Comparison of ENCODE assay signal across 8 cellular contexts in genomic region chr13:49444517-49445395, GRCh38. TPM values are rescaled to one million over a fixed set of nuclear protein-coding genes. Genes with fewer than 3 reads are reported as not detected.
DNase-seq lines count a peak whose midpoint lies in the region; ATAC-seq and TF ChIP-seq lines count a peak whose summit lies in the region.

No MANE protein-coding gene starts in this region.

- peaks cover 2% of the 10 kb centered on the region for H3K36me3 Mint-ChIP-seq in chondrocyte (ENCODE audit: low read depth)

- peak overlapping the region; percentile 98 for H3K23ac ChIP-seq in IMR-90 (ENCODE audit: low read depth, low read length)

- peak overlapping the region; percentile 98 for H3K4me3 Mint-ChIP-seq in chondrocyte (ENCODE audit: unreplicated experiment)

- peak overlapping the region; percentile 65; the same call in 2 of the 3 replicates for H2BK15ac ChIP-seq in IMR-90 (ENCODE audit: low read depth, low read length)

- ATAC-seq in GM19043 (IDR thresholded peaks at IDR 0.05; ENCODE audit: low read depth, unreplicated experiment) (peak; percentile 3), IMR-90 (ENCODE audit: low read depth) (peak; percentile 9)
- ATAC-seq in stimulated activated naive CD8-positive, alpha-beta T cell treated with anti-CD3 and anti-CD28 coated beads, Interleukin-15, Interleukin-2, amounts not matched to agents 100 U/mL and 50 U/mL, for 24 hours = peak; percentile 4

- no peaks in the 10 kb centered on the region for H4K20me1 ChIP-seq in IMR-90 (ENCODE audit: insufficient read depth, low read length)

- TF ChIP-seq RAD21 in IMR-90 (IDR thresholded peaks at IDR 0.05; ENCODE audit: low read length) = no peak

- peak overlapping the region; percentile 86 for H3K9ac ChIP-seq in IMR-90 (ENCODE audit: low read depth, low read length)

- no peaks in the 10 kb centered on the region for H3K9me3 ChIP-seq in IMR-90 (ENCODE audit: control insufficient read depth, insufficient read depth, low read length)

- POLR2A ChIA-PET in BJ (lab: Charles Lee) = interaction anchor here (1.5 kb wide), 1 partner anchor 131 kb away, joined by 4 read pairs; no protein-coding TSS in a partner anchor
- POLR2A ChIA-PET in IMR-90 (lab: Charles Lee; ENCODE audit: unreplicated experiment) = interaction anchor here (0.6 kb wide), 1 partner anchor 52 kb away, joined by 3 read pairs; no protein-coding TSS in a partner anchor

- in situ Hi-C loops in IMR-90 (cut with MboI; ENCODE audit: low sequenced_read_pairs) = loop anchor here (5.0 kb wide), 1 partner anchor 137 kb away; no protein-coding TSS in a partner anchor

- DNase-seq in BJ (ENCODE audit: low read depth) (peak; percentile 51), IMR-90 (peak; percentile 68), T-helper 1 cell (peak in 3 of 5 donors; percentile 17 to 50 (median 29)), chondrocyte (ENCODE audit: low spot score) (no peak), left kidney (ENCODE audit: low read depth, low spot score) (peak; percentile 53), putamen (ENCODE audit: low spot score) (no peak)
- peak; percentile 28 for DNase-seq in stimulated activated naive CD8-positive, alpha-beta T cell treated with anti-CD3 and anti-CD28 coated beads, Interleukin-15, Interleukin-2, amounts not matched to agents 100 U/mL and 50 U/mL, for 24 hours

- H3K9me1 ChIP-seq in IMR-90 (ENCODE audit: insufficient read depth, low read length) = no peaks in the 10 kb centered on the region

- intact Hi-C loops in IMR-90 (cut with micrococcal nuclease) = loop anchor here (1.0 to 2.0 kb wide), 4 partner anchors 56 to 163 kb away; no protein-coding TSS in a partner anchor

- H2AFZ ChIP-seq in IMR-90 (replicated peaks; ENCODE audit: low read length, poor library complexity) = peak overlapping the region; percentile 95

- TSS peak; percentile 47 for BruUV-seq in IMR-90 (replicated peaks; lab: Mats Ljungman, UMichigan)

- peak overlapping the region; percentile 99 for H2BK5ac ChIP-seq in IMR-90 (ENCODE audit: low read depth, low read length, poor library complexity, severe bottlenecking)

- H2BK20ac ChIP-seq in IMR-90 (ENCODE audit: low read depth, low read length) = peak overlapping the region; percentile 43; the same call in 1 of the 2 replicates

- H3K27me3 Mint-ChIP-seq in chondrocyte (ENCODE audit: low read depth) = no peaks in the 10 kb centered on the region

- H3K4me1 Mint-ChIP-seq in chondrocyte (ENCODE audit: low read depth) = peaks cover 35% of the 10 kb centered on the region

- H4K91ac ChIP-seq in IMR-90 (ENCODE audit: insufficient read depth, low read depth, low read length) = peak overlapping the region; percentile 78

- peaks cover 19 to 47% of the 10 kb centered on the region in 2 experiments for H3K79me1 ChIP-seq in IMR-90 (ENCODE audit: low read depth in 1 of 2, low read length in 2 of 2)

- peak overlapping the region; percentile 88 for H3K4ac ChIP-seq in IMR-90 (ENCODE audit: low read depth, low read length)

- TF ChIP-seq CTCF in BJ (IDR thresholded peaks at IDR 0.05; ENCODE audit: insufficient read depth, low read depth, low read length) (no peak), IMR-90 (conservative IDR thresholded peaks at IDR 0.05; ENCODE audit: low read depth, low read length) (no peak), chondrocyte (IDR thresholded peaks at IDR 0.05) (no peak)

- no peaks in the 10 kb centered on the region for H3K9me3 Mint-ChIP-seq in chondrocyte (ENCODE audit: low read depth)

- peak overlapping the region; percentile 93 for H3K56ac ChIP-seq in IMR-90 (ENCODE audit: extremely low read depth, insufficient read depth, low read length)

- CTCF ChIA-PET in BJ (lab: Yijun Ruan, JAX) (interaction anchor here (0.9 to 1.7 kb wide), 5 partner anchors 74 to 345 kb away, joined by 3 to 7 read pairs (median 3); no protein-coding TSS in a partner anchor), IMR-90 (lab: Yijun Ruan, JAX) (interaction anchor here (0.5 to 0.6 kb wide), 2 partner anchors 9 to 150 kb away, joined by 3 to 5 read pairs; no protein-coding TSS in a partner anchor)

- H3K27me3 ChIP-seq in BJ (ENCODE audit: control insufficient read depth, insufficient read depth, low read length) (no peaks in the 10 kb centered on the region), IMR-90 (ENCODE audit: control insufficient read depth, insufficient read depth, low read length) (no peaks in the 10 kb centered on the region)

- H3K27ac Mint-ChIP-seq in chondrocyte (ENCODE audit: unreplicated experiment) = peak overlapping the region; percentile 99

- H3K36me3 ChIP-seq in BJ (ENCODE audit: control insufficient read depth, insufficient read depth, low read length) (no peaks in the 10 kb centered on the region; the same call in 1 of the 2 replicates), IMR-90 (ENCODE audit: control insufficient read depth, insufficient read depth, low read length) (peaks cover 2% of the 10 kb centered on the region; the same call in 1 of the 2 replicates)

- H2AK5ac ChIP-seq in IMR-90 (ENCODE audit: low read depth, low read length) = peak overlapping the region; percentile 21

- peak overlapping the region; percentile 93 for H3K27ac ChIP-seq in IMR-90 (ENCODE audit: insufficient read depth, low read length)

- 0% methylated on average over 2 of the region's 29 CpGs; no CpG with 5 or more reads in 1 of the 2 experiments for WGBS in IMR-90 (ENCODE audit: extremely low coverage in 2 of 2, insufficient read length in 1 of 2), 2 experiments

- H3K4me3 ChIP-seq in BJ (ENCODE audit: low read depth, low read length) (peak overlapping the region; percentile 71), IMR-90 (ENCODE audit: insufficient read depth, low read depth, low read length) (peak overlapping the region; percentile 66)

- H3K4me2 ChIP-seq in IMR-90 (ENCODE audit: low read depth, low read length) = peak overlapping the region; percentile 89

- H4K8ac ChIP-seq in IMR-90 (ENCODE audit: low read depth in 2 of 2, low read length in 2 of 2) = peak overlapping the region; percentile 46 to 81

- peak overlapping the region; percentile 66 for H3K18ac ChIP-seq in IMR-90 (ENCODE audit: low read depth, low read length)

- H3K4me1 ChIP-seq in IMR-90 (ENCODE audit: control insufficient read depth, insufficient read depth, low read length) = no peaks in the 10 kb centered on the region

- dilution Hi-C loops in IMR-90 (cut with HindIII; ENCODE audit: low sequenced_read_pairs, unreplicated experiment) = no loop called here

- H2AK9ac ChIP-seq in IMR-90 (replicated peaks; ENCODE audit: low read depth, low read length, poor library complexity) = peak overlapping the region; percentile 75

- H2BK120ac ChIP-seq in IMR-90 (ENCODE audit: low read depth, low read length) = peak overlapping the region; percentile 70

- TF ChIP-seq POLR2A in IMR-90 (IDR thresholded peaks at IDR 0.05; ENCODE audit: low read depth, low read length) = no peak

- peak overlapping the region; percentile 50; the same call in 1 of the 2 replicates for H4K5ac ChIP-seq in IMR-90 (ENCODE audit: low read depth, low read length)

- H3K14ac ChIP-seq in IMR-90 (replicated peaks; ENCODE audit: low read depth, low read length) = peak overlapping the region; percentile 44

TF ChIP-seq in IMR-90, 13 proteins besides CTCF, POLR2A, EP300 and RAD21:
- no peak for TF ChIP-seq MAZ (IDR thresholded peaks at IDR 0.05; ENCODE audit: borderline replicate concordance, low read depth, low read length)
- 0 out of 2 replicates have a peak, but pooled peaks have one; percentile 6 for TF ChIP-seq USF2 (IDR thresholded peaks at IDR 0.05; ENCODE audit: low read depth, low read length)
- peak; percentile 90 for TF ChIP-seq BHLHE40 (IDR thresholded peaks at IDR 0.05; ENCODE audit: low read depth, low read length)
- no peak for TF ChIP-seq FOS (IDR thresholded peaks at IDR 0.05; ENCODE audit: low read depth, low read length)
- TF ChIP-seq MXI1 (IDR thresholded peaks at IDR 0.05; ENCODE audit: borderline replicate concordance, low read depth, low read length) = no peak
- TF ChIP-seq RCOR1 (IDR thresholded peaks at IDR 0.05; ENCODE audit: insufficient replicate concordance, low read length) = no peak
- no peak for TF ChIP-seq NFE2L2 (IDR thresholded peaks at IDR 0.05; ENCODE audit: low read depth, low read length)
- TF ChIP-seq RFX5 (IDR thresholded peaks at IDR 0.05; ENCODE audit: low read depth, low read length) = no peak
- no peak for TF ChIP-seq MAFK (IDR thresholded peaks at IDR 0.05; ENCODE audit: low read depth, low read length)
TF ChIP-seq in IMR-90: peak in this region for 2.

RNA-seq across cellular contexts. Expression of gene SETDB2, which starts 0.7 kb away (rescaled TPM):
- polyA plus RNA-seq in BJ (2011; rRNA removed) (2.3 and 4.9 TPM in 2 replicates), IMR-90 (2012; rRNA removed) (2.9 and 4.3 TPM in 2 replicates)
- 2.2 and 2.6 TPM in 2 replicates for polyA minus RNA-seq in BJ (2011; rRNA and poly(A)+ RNA removed)
- total RNA-seq in IMR-90 (2012; rRNA removed) (5.7 and 8.6 TPM in 2 replicates), chondrocyte (7.3 to 10.3 TPM (median 8.2 TPM) in 3 replicates)
- polyA plus RNA-seq in IMR-90 (2012; cell fraction: cytosol; rRNA removed) = 0.33 and 0.35 TPM in 2 replicates
- 1.1 and 6.2 TPM in 2 replicates for polyA plus RNA-seq in IMR-90 (2012; cell fraction: nucleus; rRNA removed; ENCODE audit: low replicate concordance)

RNA-seq across cellular contexts. Expression of gene CAB39L, which starts 0.9 kb away (rescaled TPM):
- 6.5 and 9.4 TPM in 2 replicates for polyA plus RNA-seq in BJ (2011; rRNA removed)
- polyA minus RNA-seq in BJ (2011; rRNA and poly(A)+ RNA removed) = 6.3 and 6.8 TPM in 2 replicates
- 16.7 and 21.9 TPM in 2 replicates for total RNA-seq in IMR-90 (2012; rRNA removed)
- polyA plus RNA-seq in IMR-90 (2012; rRNA removed) = 6.6 and 8.5 TPM in 2 replicates
- 2.4 and 3.2 TPM in 2 replicates for polyA plus RNA-seq in IMR-90 (2012; cell fraction: cytosol; rRNA removed)
- 2.4 and 6.0 TPM in 2 replicates for polyA plus RNA-seq in IMR-90 (2012; cell fraction: nucleus; rRNA removed; ENCODE audit: low replicate concordance)
- 5.1 to 6.2 TPM (median 6.0 TPM) in 3 replicates for total RNA-seq in chondrocyte

RNA-seq across cellular contexts. Expression of gene PHF11, which starts 51.0 kb away (rescaled TPM):
- polyA plus RNA-seq in BJ (2011; rRNA removed) = 18.7 and 28.8 TPM in 2 replicates
- 9.6 and 11.8 TPM in 2 replicates for polyA minus RNA-seq in BJ (2011; rRNA and poly(A)+ RNA removed)
- 3.9 and 6.7 TPM in 2 replicates for total RNA-seq in IMR-90 (2012; rRNA removed)
- polyA plus RNA-seq in IMR-90 (2012; rRNA removed) = 12.2 and 15.4 TPM in 2 replicates
- polyA plus RNA-seq in IMR-90 (2012; cell fraction: cytosol; rRNA removed) = 4.0 TPM in 2 replicates
- polyA plus RNA-seq in IMR-90 (2012; cell fraction: nucleus; rRNA removed; ENCODE audit: low replicate concordance) = 9.2 and 65.7 TPM in 2 replicates
- 20.4 to 26.0 TPM (median 24.6 TPM) in 3 replicates for total RNA-seq in chondrocyte

Comparison
In these comparisons a context has a peak if more than half of its experiments do, and no peak if none do; other contexts are left out.
1. DNase-seq: peak in BJ (single experiment), IMR-90 (single experiment), T-helper 1 cell (3 of 5), left kidney (single experiment) and stimulated activated naive CD8-positive, alpha-beta T cell treated with anti-CD3 and anti-CD28 coated beads, Interleukin-15, Interleukin-2, amounts not matched to agents 100 U/mL and 50 U/mL, for 24 hours (single experiment); none in chondrocyte (single experiment) and putamen (single experiment).
2. Peak in every context shown above with its lines, with median percentiles within 50 percentile points of each other: ATAC-seq.